8 cellular contexts compared by ENCODE assay signal in genomic region chr5:33379757-33380156, GRCh38.
A peak's percentile ranks its signal among the peaks of the same experiment; 100 is the strongest.
DNase-seq lines count a peak whose midpoint lies in the region; TF ChIP-seq lines count a peak whose summit lies in the region.

No MANE protein-coding gene starts in this region.

- H3K27me3 Mint-ChIP-seq in activated naive CD8-positive, alpha-beta T cell = peaks cover 6% of the 10 kb centered on the region
- peaks cover 14% of the 10 kb centered on the region for H3K27me3 Mint-ChIP-seq in activated naive CD8-positive, alpha-beta T cell treated with anti-CD3 and anti-CD28 coated beads for 36 hours
- no peaks in the 10 kb centered on the region for H3K27me3 Mint-ChIP-seq in activated CD4-positive, alpha-beta T cell treated with anti-CD3 and anti-CD28 coated beads, Interleukin-2, amount 10 ng/mL, durations not matched to agents 7 days and 5 days

- DNase-seq in activated naive CD8-positive, alpha-beta T cell treated with anti-CD3 and anti-CD28 coated beads for 36 hours = no peak
- DNase-seq in NOMO-1 treated with dmso at 0.1 percent for 144 hours (lab: John Stamatoyannopoulos, UW; ENCODE audit: unreplicated experiment) = peak; percentile 93
- peak; percentile 50 for DNase-seq in fibroblast of peridontal ligament (ENCODE audit: extremely low read depth)
- no peak for DNase-seq in tibial nerve (ENCODE audit: low spot score in 2 of 2)
- no peak for DNase-seq in activated effector memory CD4-positive, alpha-beta T cell treated with anti-CD3 and anti-CD28 coated beads, Interleukin-2, amount 50 U/mL, for 16 hours
- DNase-seq in activated CD4-positive, alpha-beta T cell treated with anti-CD3 and anti-CD28 coated beads, Interleukin-2, amount 10 ng/mL, durations not matched to agents 7 days and 5 days = no peak
- no peak for DNase-seq in stimulated activated CD4-positive, alpha-beta T cell treated with anti-CD3 and anti-CD28 coated beads, Interleukin-1b, Interleukin-23, amount 100 ng/mL, for 48 hours

- H3K4me3 Mint-ChIP-seq in activated naive CD8-positive, alpha-beta T cell = no peak overlapping the region
- no peak overlapping the region for H3K4me3 Mint-ChIP-seq in activated naive CD8-positive, alpha-beta T cell treated with anti-CD3 and anti-CD28 coated beads for 36 hours
- H3K4me3 Mint-ChIP-seq in activated CD4-positive, alpha-beta T cell treated with anti-CD3 and anti-CD28 coated beads, Interleukin-2, amount 10 ng/mL, durations not matched to agents 7 days and 5 days = no peak overlapping the region

- H3K27ac Mint-ChIP-seq in activated naive CD8-positive, alpha-beta T cell = peak overlapping the region; percentile 13
- no peak overlapping the region for H3K27ac Mint-ChIP-seq in activated naive CD8-positive, alpha-beta T cell treated with anti-CD3 and anti-CD28 coated beads for 36 hours
- H3K27ac Mint-ChIP-seq in activated CD4-positive, alpha-beta T cell treated with anti-CD3 and anti-CD28 coated beads, Interleukin-2, amount 10 ng/mL, durations not matched to agents 7 days and 5 days = no peak overlapping the region

- no peaks in the 10 kb centered on the region for H3K36me3 Mint-ChIP-seq in activated naive CD8-positive, alpha-beta T cell
- no peaks in the 10 kb centered on the region for H3K36me3 Mint-ChIP-seq in activated naive CD8-positive, alpha-beta T cell treated with anti-CD3 and anti-CD28 coated beads for 36 hours
- H3K36me3 Mint-ChIP-seq in activated CD4-positive, alpha-beta T cell treated with anti-CD3 and anti-CD28 coated beads, Interleukin-2, amount 10 ng/mL, durations not matched to agents 7 days and 5 days (ENCODE audit: low read depth) = no peaks in the 10 kb centered on the region

- peaks cover 0 to 3% (median 0%) of the 10 kb centered on the region in 4 donors for H3K4me1 ChIP-seq in tibial nerve

- H3K4me1 Mint-ChIP-seq in activated naive CD8-positive, alpha-beta T cell (ENCODE audit: low read depth) = no peaks in the 10 kb centered on the region
- H3K4me1 Mint-ChIP-seq in activated naive CD8-positive, alpha-beta T cell treated with anti-CD3 and anti-CD28 coated beads for 36 hours = no peaks in the 10 kb centered on the region
- no peaks in the 10 kb centered on the region for H3K4me1 Mint-ChIP-seq in activated CD4-positive, alpha-beta T cell treated with anti-CD3 and anti-CD28 coated beads, Interleukin-2, amount 10 ng/mL, durations not matched to agents 7 days and 5 days

- TF ChIP-seq CTCF in tibial nerve (IDR thresholded peaks at IDR 0.05) = peak in 4 of 5 experiments; percentile 13 to 53 (median 40)

- CTCF ChIA-PET in activated CD4-positive, alpha-beta T cell treated with anti-CD3 and anti-CD28 coated beads, Interleukin-2, amount 10 ng/mL, durations not matched to agents 7 days and 5 days (lab: Charles Lee) = no interaction called here

- no peak overlapping the region for H3K27ac ChIP-seq in tibial nerve

- POLR2A ChIA-PET in activated CD4-positive, alpha-beta T cell treated with anti-CD3 and anti-CD28 coated beads, Interleukin-2, amount 10 ng/mL, durations not matched to agents 7 days and 5 days (lab: Charles Lee) = no interaction called here

- 75% methylated on average over 10 of the region's 10 CpGs for WGBS in tibial nerve, 2 donors

- H3K9me3 Mint-ChIP-seq in activated naive CD8-positive, alpha-beta T cell (ENCODE audit: low read depth) = peaks cover 7% of the 10 kb centered on the region
- H3K9me3 Mint-ChIP-seq in activated naive CD8-positive, alpha-beta T cell treated with anti-CD3 and anti-CD28 coated beads for 36 hours = peaks cover 5% of the 10 kb centered on the region
- peaks cover 7% of the 10 kb centered on the region for H3K9me3 Mint-ChIP-seq in activated CD4-positive, alpha-beta T cell treated with anti-CD3 and anti-CD28 coated beads, Interleukin-2, amount 10 ng/mL, durations not matched to agents 7 days and 5 days

- no peak for TF ChIP-seq EP300 in tibial nerve (IDR thresholded peaks at IDR 0.05)

- H3K9me3 ChIP-seq in tibial nerve = peaks cover 0 to 3% (median 0%) of the 10 kb centered on the region in 4 donors

- no peaks in the 10 kb centered on the region for H3K27me3 ChIP-seq in tibial nerve

- H3K36me3 ChIP-seq in tibial nerve = no peaks in the 10 kb centered on the region

- H3K4me3 ChIP-seq in tibial nerve = no peak overlapping the region

- TF ChIP-seq POLR2A in tibial nerve (IDR thresholded peaks at IDR 0.05) = no peak

Comparison
In these comparisons a context has a peak if more than half of its experiments do, and no peak if none do; other contexts are left out.
1. DNase-seq: peak in NOMO-1 treated with dmso at 0.1 percent for 144 hours (single experiment) and fibroblast of peridontal ligament (single experiment); none in activated naive CD8-positive, alpha-beta T cell treated with anti-CD3 and anti-CD28 coated beads for 36 hours (single experiment), tibial nerve (0 of 2), activated effector memory CD4-positive, alpha-beta T cell treated with anti-CD3 and anti-CD28 coated beads, Interleukin-2, amount 50 U/mL, for 16 hours (single experiment), activated CD4-positive, alpha-beta T cell treated with anti-CD3 and anti-CD28 coated beads, Interleukin-2, amount 10 ng/mL, durations not matched to agents 7 days and 5 days (single experiment) and stimulated activated CD4-positive, alpha-beta T cell treated with anti-CD3 and anti-CD28 coated beads, Interleukin-1b, Interleukin-23, amount 100 ng/mL, for 48 hours (single experiment).